Comparison of ENCODE assay signal across 8 cellular contexts in the genomic region with DNA sequence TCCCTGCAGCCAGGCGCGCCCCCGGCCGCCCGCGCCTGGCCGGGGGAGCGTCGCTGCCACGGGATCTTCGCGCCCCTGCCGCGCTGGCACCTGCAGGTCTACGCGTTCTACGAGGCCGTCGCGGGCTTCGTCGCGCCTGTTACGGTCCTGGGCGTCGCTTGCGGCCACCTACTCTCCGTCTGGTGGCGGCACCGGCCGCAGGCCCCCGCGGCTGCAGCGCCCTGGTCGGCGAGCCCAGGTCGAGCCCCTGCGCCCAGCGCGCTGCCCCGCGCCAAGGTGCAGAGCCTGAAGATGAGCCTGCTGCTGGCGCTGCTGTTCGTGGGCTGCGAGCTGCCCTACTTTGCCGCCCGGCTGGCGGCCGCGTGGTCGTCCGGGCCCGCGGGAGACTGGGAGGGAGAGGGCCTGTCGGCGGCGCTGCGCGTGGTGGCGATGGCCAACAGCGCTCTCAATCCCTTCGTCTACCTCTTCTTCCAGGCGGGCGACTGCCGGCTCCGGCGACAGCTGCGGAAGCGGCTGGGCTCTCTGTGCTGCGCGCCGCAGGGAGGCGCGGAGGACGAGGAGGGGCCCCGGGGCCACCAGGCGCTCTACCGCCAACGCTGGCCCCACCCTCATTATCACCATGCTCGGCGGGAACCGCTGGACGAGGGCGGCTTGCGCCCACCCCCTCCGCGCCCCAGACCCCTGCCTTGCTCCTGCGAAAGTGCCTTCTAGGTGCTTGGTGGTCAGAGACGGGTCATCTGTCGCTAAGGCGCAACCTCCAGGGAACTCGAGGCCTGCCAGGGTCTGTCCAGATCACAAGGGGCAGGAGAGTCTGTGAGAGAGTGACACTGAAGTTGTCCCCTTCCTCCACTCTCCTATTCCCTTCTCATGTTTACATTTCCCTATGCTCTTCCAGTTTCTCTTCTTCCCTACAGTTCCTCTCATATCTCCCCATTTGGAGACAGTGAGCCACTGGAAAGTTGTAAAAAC. TPM values are rescaled to one million over a fixed set of nuclear protein-coding genes. Genes with fewer than 3 reads are reported as not detected.
DNase-seq lines count a peak whose midpoint lies in the region; ATAC-seq and TF ChIP-seq lines count a peak whose summit lies in the region.

No MANE protein-coding gene starts in this region.

- intact Hi-C loops in heart left ventricle (cut with DNase I): loop anchor here in 1 of 10 donors (2.0 kb wide), 1 partner anchor 66 kb away; a partner anchor contains a TSS

- H3K9me3 ChIP-seq in heart left ventricle: no peaks in the 10 kb centered on the region

- H3K36me3 ChIP-seq in heart left ventricle: no peaks in the 10 kb centered on the region
- no peaks in the 10 kb centered on the region for H3K36me3 ChIP-seq in rectal smooth muscle tissue (ENCODE audit: control insufficient read depth, insufficient read depth, low read length)

- WGBS in heart left ventricle, 4 donors: 4 to 7% (median 5%) methylated on average over 37 to 92 of the region's 92 CpGs

- H3K27ac ChIP-seq in heart left ventricle: peak overlapping the region in 1 of 12 donors; percentile 53
- H3K27ac ChIP-seq in rectal smooth muscle tissue (ENCODE audit: low read depth, low read length): no peak overlapping the region

- DNase-seq in NCI-H345 (lab: John Stamatoyannopoulos, UW) (peak; percentile 40), NCI-H345 treated with DMSO at 0.1 percent for 48 hours (lab: John Stamatoyannopoulos, UW; ENCODE audit: unreplicated experiment) (no peak), NOMO-1 treated with dmso at 0.1 percent for 144 hours (lab: John Stamatoyannopoulos, UW; ENCODE audit: unreplicated experiment) (peak; percentile 20), activated gamma-delta T cell (lab: John Stamatoyannopoulos, UW) (peak; percentile 38), heart left ventricle (peak; percentile 14 to 73 (median 28)), DMS153 (lab: John Stamatoyannopoulos, UW) (no peak)

- peak in 1 of 12 donors; percentile 8 for TF ChIP-seq CTCF in heart left ventricle (IDR thresholded peaks at IDR 0.05)

- no peak for TF ChIP-seq POLR2A in heart left ventricle (IDR thresholded peaks at IDR 0.05)

- no peak overlapping the region for H3K9ac ChIP-seq in rectal smooth muscle tissue (ENCODE audit: low read length)

- H3K27me3 ChIP-seq in heart left ventricle (no peaks in the 10 kb centered on the region), rectal smooth muscle tissue (ENCODE audit: control insufficient read depth, insufficient read depth, low read length) (peaks cover 6% of the 10 kb centered on the region)

- H3K4me1 ChIP-seq in heart left ventricle (peaks cover 0 to 36% (median 17%) of the 10 kb centered on the region in 12 donors), rectal smooth muscle tissue (ENCODE audit: control insufficient read depth, insufficient read depth, low read length) (no peaks in the 10 kb centered on the region)

- ATAC-seq in HG02970 (IDR thresholded peaks at IDR 0.05; ENCODE audit: low FRiP score, unreplicated experiment): peak; percentile 25
- ATAC-seq in heart left ventricle: peak in 3 of 4 donors; percentile 47 to 66 (median 52)

- H3K4me3 ChIP-seq in heart left ventricle (peak overlapping the region; percentile 30 to 74 (median 58)), rectal smooth muscle tissue (ENCODE audit: low read length) (peak overlapping the region; percentile 74)

RNA-seq across cellular contexts. Expression of a gene that starts 1.3 kb away (rescaled TPM):
- under 1 TPM in 3 of 9 donors, not detected in 6; 0.13 to 0.25 (median 0.17) TPM for total RNA-seq in heart left ventricle
- under 1 TPM; 0.04 to 0.11 TPM for polyA plus RNA-seq in heart left ventricle

RNA-seq across cellular contexts. Expression of a gene that starts 25.4 kb away (rescaled TPM):
- total RNA-seq in heart left ventricle: 1 to 10 TPM; 1.3 to 4.6 (median 3.5) TPM
- 1 to 10 TPM; 2.3 to 5.0 TPM for polyA plus RNA-seq in heart left ventricle

Comparison
In these comparisons a context has a peak if more than half of its experiments do, and no peak if none do; other contexts are left out.
1. DNase-seq: peak in NCI-H345 (single experiment), NOMO-1 treated with dmso at 0.1 percent for 144 hours (single experiment), activated gamma-delta T cell (single experiment) and heart left ventricle (5 of 5); none in NCI-H345 treated with DMSO at 0.1 percent for 48 hours (single experiment) and DMS153 (single experiment).